24 cellular contexts compared by ENCODE assay signal in genomic region chr2:7041421-7041820, GRCh38.
"Had no signal": no experiment of that assay in that cellular context is flagged by ENCODE, and none has a peak within 500 bp of the region (broad histone marks: within the 10 kb centered on the region; RNA-seq: fewer than 3 reads in every experiment).

No MANE protein-coding gene starts in this region.

- H3K9me3 Mint-ChIP-seq: effector memory CD8-positive, alpha-beta T cell; mesothelial cell of epicardium; nephron; type B pancreatic cell had no signal

- FAIRE-seq: endometrium had no signal

- H3K36me3 Mint-ChIP-seq: naive B cell had no signal

- ATAC-seq: effector memory CD8-positive, alpha-beta T cell; gastrocnemius medialis; heart left ventricle; left cardiac atrium; left lung; mucosa of descending colon; sciatic nerve; stimulated activated naive CD8-positive, alpha-beta T cell treated with anti-CD3 and anti-CD28 coated beads, Interleukin-15, amount 100 ng/mL, for 72 hours had no signal

- H3K4me3 Mint-ChIP-seq: effector memory CD8-positive, alpha-beta T cell; mesothelial cell of epicardium; naive B cell; nephron; stimulated activated naive CD8-positive, alpha-beta T cell treated with anti-CD3 and anti-CD28 coated beads, Interleukin-15, amount 100 ng/mL, for 72 hours; type B pancreatic cell had no signal

- H3K27ac Mint-ChIP-seq: effector memory CD8-positive, alpha-beta T cell; mesothelial cell of epicardium; naive B cell; type B pancreatic cell had no signal

- H3K27me3 Mint-ChIP-seq: effector memory CD8-positive, alpha-beta T cell; stimulated activated naive CD8-positive, alpha-beta T cell treated with anti-CD3 and anti-CD28 coated beads, Interleukin-15, amount 100 ng/mL, for 72 hours; type B pancreatic cell had no signal

- DNase-seq: dermis blood vessel endothelial cell; effector memory CD8-positive, alpha-beta T cell; erythroblast; foreskin fibroblast; heart left ventricle; left cardiac atrium; left lung; mesenchymal stem cell; mucosa of descending colon; naive B cell; nucleus accumbens; stimulated activated CD4-positive, alpha-beta T cell treated with anti-CD3 and anti-CD28 coated beads, Interleukin-12 subunit alpha, Interleukin-12 subunit beta, amount 100 ng/mL, for 4 hours; stimulated activated CD4-positive, alpha-beta T cell treated with anti-CD3 and anti-CD28 coated beads, Interleukin-1b, Interleukin-23, amount 100 ng/mL, for 48 hours; stimulated activated CD4-positive, alpha-beta T cell treated with anti-CD3 and anti-CD28 coated beads, Interleukin-4, amount 100 ng/mL, for 1 hour; stimulated activated CD8-positive, alpha-beta memory T cell treated with anti-CD3 and anti-CD28 coated beads, Interleukin-4, amount 100 ng/mL, for 48 hours; stimulated activated naive CD4-positive, alpha-beta T cell; stimulated activated naive CD8-positive, alpha-beta T cell treated with anti-CD3 and anti-CD28 coated beads, Interleukin-15, amount 100 ng/mL, for 72 hours; thyroid gland had no signal
